In genomic region chr12:121632069-121632970, GRCh38 we compare ENCODE assay signal across 11 cellular contexts. TPM values are rescaled to one million over a fixed set of nuclear protein-coding genes. Genes with fewer than 3 reads are reported as not detected.
DNase-seq lines count a peak whose midpoint lies in the region; ATAC-seq, FAIRE-seq and TF ChIP-seq lines count a peak whose summit lies in the region.
"Had no signal": no experiment of that assay in that cellular context is flagged by ENCODE, and none has a peak within 500 bp of the region (broad histone marks: within the 10 kb centered on the region; RNA-seq: fewer than 3 reads in every experiment).

No MANE protein-coding gene starts in this region.

- TF ChIP-seq CTCF in endothelial cell of umbilical vein (IDR thresholded peaks at IDR 0.05; ENCODE audit: extremely low read depth in 1 of 2, insufficient read depth in 1 of 2, low read depth in 1 of 2, low read length in 2 of 2): no peak
- no peak for TF ChIP-seq CTCF in osteocyte (IDR thresholded peaks at IDR 0.05)
- no peak for TF ChIP-seq CTCF in heart right ventricle (IDR thresholded peaks at IDR 0.05)

- H3K4me3 Mint-ChIP-seq in CD4-positive, alpha-beta memory T cell: peak overlapping the region in 7 of 8 donors; percentile 33 to 97 (median 76)
- no peak overlapping the region for H3K4me3 Mint-ChIP-seq in osteocyte (ENCODE audit: unreplicated experiment)

- H3K9me1 ChIP-seq in endothelial cell of umbilical vein (replicated peaks; ENCODE audit: control insufficient read depth, extremely low read depth, insufficient read depth, low read length): no peaks in the 10 kb centered on the region

- peak overlapping the region; percentile 37 for H3K27ac ChIP-seq in CD4-positive, alpha-beta memory T cell (ENCODE audit: low read depth, low read length)
- H3K27ac ChIP-seq in endothelial cell of umbilical vein (ENCODE audit: insufficient read depth, low read depth, low read length): no peak overlapping the region
- peak overlapping the region in 2 of 10 donors; percentile 4 to 11 for H3K27ac ChIP-seq in heart right ventricle

- no peak overlapping the region for H3K4me2 ChIP-seq in endothelial cell of umbilical vein (ENCODE audit: insufficient read depth, low read length)

- POLR2A ChIA-PET in CD4-positive, alpha-beta memory T cell (lab: Charles Lee; ENCODE audit: partially characterized antibody): interaction anchor here (1.2 to 9.6 kb wide), 7 partner anchors 9 to 162 kb away, joined by 3 to 305 read pairs (median 5); partner anchors contain the start of genes KDM2B and MORN3
- POLR2A ChIA-PET in endothelial cell of umbilical vein (lab: Charles Lee): interaction anchor here (0.6 kb wide), 1 partner anchor 39 kb away, joined by 3 read pairs; no protein-coding TSS in a partner anchor

- no peaks in the 10 kb centered on the region for H3K9me3 ChIP-seq in CD4-positive, alpha-beta memory T cell (ENCODE audit: control insufficient read depth in 1 of 2, low read length in 2 of 2)
- H3K9me3 ChIP-seq in NT2/D1 (ENCODE audit: insufficient read depth, low read length) (no peaks in the 10 kb centered on the region), endothelial cell of umbilical vein (replicated peaks; ENCODE audit: control insufficient read depth, insufficient read depth, low read length) (no peaks in the 10 kb centered on the region), heart right ventricle (no peaks in the 10 kb centered on the region)

- no peak for TF ChIP-seq POLR2A in endothelial cell of umbilical vein (IDR thresholded peaks at IDR 0.05; ENCODE audit: low read depth, low read length)

- H3K36me3 ChIP-seq in CD4-positive, alpha-beta memory T cell (ENCODE audit: insufficient read depth, low read length): peaks cover 10% of the 10 kb centered on the region
- H3K36me3 ChIP-seq in NT2/D1 (ENCODE audit: insufficient read depth, insufficient read length, low read length) (peaks cover 45% of the 10 kb centered on the region), endothelial cell of umbilical vein (ENCODE audit: control insufficient read depth in 2 of 2, extremely low read depth in 1 of 2, insufficient read depth in 2 of 2, low read length in 2 of 2) (no peaks in the 10 kb centered on the region), heart right ventricle (peaks cover 0 to 7% (median 0%) of the 10 kb centered on the region in 9 donors)

- peak overlapping the region; percentile 54 to 100 (median 86) for H3K27ac Mint-ChIP-seq in CD4-positive, alpha-beta memory T cell
- H3K27ac Mint-ChIP-seq in osteocyte (ENCODE audit: unreplicated experiment): peak overlapping the region; percentile 56

- dilution Hi-C loops in endothelial cell of umbilical vein (cut with MboI; ENCODE audit: extremely low pct_ligation_motif_present, low sequenced_read_pairs): no loop called here

- 69 to 72% methylated on average over 11 of the region's 11 CpGs for WGBS in heart right ventricle, 2 donors

- H3K9ac ChIP-seq in NT2/D1 (ENCODE audit: insufficient read length, low read depth) (peak overlapping the region; percentile 77), endothelial cell of umbilical vein (replicated peaks; ENCODE audit: extremely low read depth, insufficient read depth, low read length) (no peak overlapping the region)

- no peak for FAIRE-seq in endothelial cell of umbilical vein (lab: Jason Lieb, UNC)

- no peak overlapping the region for H3K4me3 ChIP-seq in CD4-positive, alpha-beta memory T cell (ENCODE audit: low read length in 2 of 2)
- no peak overlapping the region for H3K4me3 ChIP-seq in NT2/D1 (ENCODE audit: insufficient read length, low read depth)
- H3K4me3 ChIP-seq in endothelial cell of umbilical vein (replicated peaks in 1 of 3; ENCODE audit: insufficient read depth in 1 of 3, low read depth in 1 of 3, low read length in 3 of 3): no peak overlapping the region
- H3K4me3 ChIP-seq in heart right ventricle: no peak overlapping the region

- peaks cover 85% of the 10 kb centered on the region for H3K4me1 ChIP-seq in CD4-positive, alpha-beta memory T cell (ENCODE audit: insufficient read depth, low read length)
- peaks cover 20% of the 10 kb centered on the region for H3K4me1 ChIP-seq in NT2/D1 (ENCODE audit: insufficient read depth, insufficient read length)
- H3K4me1 ChIP-seq in endothelial cell of umbilical vein (ENCODE audit: control insufficient read depth, extremely low read depth, insufficient read depth, low read length): peaks cover 43% of the 10 kb centered on the region
- peaks cover 3 to 72% (median 43%) of the 10 kb centered on the region in 9 donors for H3K4me1 ChIP-seq in heart right ventricle

- H3K9me3 Mint-ChIP-seq in CD4-positive, alpha-beta memory T cell: no peaks in the 10 kb centered on the region
- H3K9me3 Mint-ChIP-seq in osteocyte (ENCODE audit: unreplicated experiment): no peaks in the 10 kb centered on the region

- H3K4me1 Mint-ChIP-seq in CD4-positive, alpha-beta memory T cell: peaks cover 48 to 88% (median 67%) of the 10 kb centered on the region in 4 donors
- H3K4me1 Mint-ChIP-seq in osteocyte (ENCODE audit: unreplicated experiment): peaks cover 29% of the 10 kb centered on the region

- peaks cover 10 to 54% of the 10 kb centered on the region in 2 donors for H3K36me3 Mint-ChIP-seq in CD4-positive, alpha-beta memory T cell
- H3K36me3 Mint-ChIP-seq in osteocyte (ENCODE audit: unreplicated experiment): no peaks in the 10 kb centered on the region

- H3K27me3 Mint-ChIP-seq in CD4-positive, alpha-beta memory T cell: peaks cover 0 to under 1% of the 10 kb centered on the region in 2 donors
- no peaks in the 10 kb centered on the region for H3K27me3 Mint-ChIP-seq in osteocyte (ENCODE audit: unreplicated experiment)

- intact Hi-C loops in CD4-positive, alpha-beta memory T cell (cut with micrococcal nuclease): no loop called here
- intact Hi-C loops in endothelial cell of umbilical vein (cut with micrococcal nuclease): no loop called here
- intact Hi-C loops in heart right ventricle (cut with DNase I): no loop called here

- DNase-seq in CD4-positive, alpha-beta memory T cell: no peak
- DNase-seq in NT2/D1 (ENCODE audit: low read depth, low spot score) (no peak), endothelial cell of umbilical vein (ENCODE audit: low read depth, low spot score) (peak; percentile 38), osteocyte (ENCODE audit: extremely low spot score, unreplicated experiment) (no peak), AG08395 (ENCODE audit: low spot score) (no peak), heart right ventricle (no peak)
- DNase-seq: activated CD4-positive, alpha-beta T cell treated with anti-CD3 and anti-CD28 coated beads for 48 hours; central memory CD4-positive, alpha-beta T cell; hippocampal formation had no signal

- H2AFZ ChIP-seq in endothelial cell of umbilical vein (ENCODE audit: low read depth, low read length): no peak overlapping the region

- no TSS peak for BruUV-seq in endothelial cell of umbilical vein (replicated peaks; lab: Mats Ljungman, UMichigan)

- ATAC-seq in GM19397 (IDR thresholded peaks at IDR 0.05; ENCODE audit: unreplicated experiment) (no peak), heart right ventricle (no peak), esophagus mucosa (no peak)

- CTCF ChIA-PET in CD4-positive, alpha-beta memory T cell (lab: Charles Lee; ENCODE audit: partially characterized antibody): interaction anchor here (9.5 kb wide), 1 partner anchor 38 kb away, joined by 169 read pairs; the partner anchor contains the start of gene MORN3
- CTCF ChIA-PET in endothelial cell of umbilical vein (lab: Charles Lee): interaction anchor here (0.9 to 1.8 kb wide), 3 partner anchors 36 to 80 kb away, joined by 3 to 5 read pairs (median 4); no protein-coding TSS in a partner anchor

- no peaks in the 10 kb centered on the region for H3K27me3 ChIP-seq in CD4-positive, alpha-beta memory T cell (ENCODE audit: insufficient read depth, low read length)
- no peaks in the 10 kb centered on the region for H3K27me3 ChIP-seq in NT2/D1 (ENCODE audit: insufficient read depth, insufficient read length)
- H3K27me3 ChIP-seq in endothelial cell of umbilical vein (ENCODE audit: control insufficient read depth in 2 of 2, insufficient read depth in 2 of 2, low read length in 2 of 2): no peaks in the 10 kb centered on the region
- no peaks in the 10 kb centered on the region for H3K27me3 ChIP-seq in heart right ventricle

- peaks cover 54% of the 10 kb centered on the region for H3K79me2 ChIP-seq in endothelial cell of umbilical vein (ENCODE audit: control insufficient read depth, insufficient read depth, low read length)

- no peaks in the 10 kb centered on the region for H4K20me1 ChIP-seq in endothelial cell of umbilical vein (replicated peaks; ENCODE audit: control insufficient read depth, extremely low read depth, insufficient read depth, low read length)

RNA-seq across cellular contexts. Expression of gene ORAI1, which starts 6.0 kb away (rescaled TPM):
- total RNA-seq in CD4-positive, alpha-beta memory T cell: 10 to 100 TPM; 48.8 to 51.7 TPM
- polyA plus RNA-seq in CD4-positive, alpha-beta memory T cell: 100 to 1,000 TPM; 186 to 235 TPM
- 29.0 and 30.5 TPM in 2 replicates for total RNA-seq in endothelial cell of umbilical vein
- 65.4 and 104 TPM in 2 replicates for polyA plus RNA-seq in endothelial cell of umbilical vein
- polyA plus RNA-seq in endothelial cell of umbilical vein (2011; cell fraction: cytosol; rRNA removed): 35.9 and 44.2 TPM in 2 replicates
- polyA plus RNA-seq in endothelial cell of umbilical vein (2011; cell fraction: nucleus; rRNA removed): 10.6 and 10.9 TPM in 2 replicates
- 25.6 and 35.9 TPM in 2 replicates for polyA plus RNA-seq in endothelial cell of umbilical vein (2012)
- polyA minus RNA-seq in endothelial cell of umbilical vein: 25.9 and 38.2 TPM in 2 replicates
- polyA minus RNA-seq in endothelial cell of umbilical vein (2011; cell fraction: cytosol; rRNA and poly(A)+ RNA removed): 54.7 TPM
- 7.0 and 12.5 TPM in 2 replicates for polyA minus RNA-seq in endothelial cell of umbilical vein (2011; cell fraction: nucleus; rRNA and poly(A)+ RNA removed)
- 9.1 and 11.1 TPM in 2 replicates for total RNA-seq in osteocyte
- total RNA-seq in heart right ventricle: 10 to 100 TPM in 3 of 10 donors, 1 to 10 TPM in 7; 6.0 to 14.1 (median 8.8) TPM
- polyA plus RNA-seq in heart right ventricle: 10 to 100 TPM in 1 of 2 donors, 1 to 10 TPM in 1; 1.8 to 18.1 TPM
- 7.3 TPM for total RNA-seq in esophagus mucosa

RNA-seq across cellular contexts. Expression of gene MORN3, which starts 37.1 kb away (rescaled TPM):
- 10 to 100 TPM; 14.1 to 17.3 TPM for total RNA-seq in CD4-positive, alpha-beta memory T cell
- polyA plus RNA-seq in CD4-positive, alpha-beta memory T cell: 1 to 10 TPM; 6.3 to 6.7 TPM
- total RNA-seq in endothelial cell of umbilical vein: 0.62 and 0.73 TPM in 2 replicates
- polyA plus RNA-seq in endothelial cell of umbilical vein: 0.30 and 0.66 TPM in 2 replicates
- polyA plus RNA-seq in endothelial cell of umbilical vein (2011; cell fraction: cytosol; rRNA removed): 0.49 and 0.69 TPM in 2 replicates
- polyA plus RNA-seq in endothelial cell of umbilical vein (2011; cell fraction: nucleus; rRNA removed): 0.35 and 0.41 TPM in 2 replicates
- 0.54 and 0.55 TPM in 2 replicates for polyA plus RNA-seq in endothelial cell of umbilical vein (2012)
- polyA minus RNA-seq in endothelial cell of umbilical vein: 0.17 and 0.68 TPM in 2 replicates
- not detected for polyA minus RNA-seq in endothelial cell of umbilical vein (2011; cell fraction: cytosol; rRNA and poly(A)+ RNA removed)
- 0.19 TPM in 1 of 2 replicates, not detected in the other for polyA minus RNA-seq in endothelial cell of umbilical vein (2011; cell fraction: nucleus; rRNA and poly(A)+ RNA removed)
- total RNA-seq in osteocyte: 0.11 and 0.29 TPM in 2 replicates
- under 1 TPM in 5 of 10 donors, not detected in 5; 0.17 to 0.28 (median 0.18) TPM for total RNA-seq in heart right ventricle
- under 1 TPM; 0.15 to 0.19 TPM for polyA plus RNA-seq in heart right ventricle
- total RNA-seq in esophagus mucosa: 0.08 TPM

RNA-seq across cellular contexts. Expression of gene KDM2B, which starts 51.5 kb away (rescaled TPM):
- 100 to 1,000 TPM in 1 of 2 experiments, 10 to 100 TPM in 1; 98.7 to 101 TPM for total RNA-seq in CD4-positive, alpha-beta memory T cell
- 10 to 100 TPM in 1 of 2 donors, 1 to 10 TPM in 1; 7.7 to 20.6 TPM for polyA plus RNA-seq in CD4-positive, alpha-beta memory T cell
- total RNA-seq in endothelial cell of umbilical vein: 34.3 and 37.3 TPM in 2 replicates
- 26.8 and 31.5 TPM in 2 replicates for polyA plus RNA-seq in endothelial cell of umbilical vein
- polyA plus RNA-seq in endothelial cell of umbilical vein (2011; cell fraction: cytosol; rRNA removed): 17.6 and 17.9 TPM in 2 replicates
- 54.2 and 60.1 TPM in 2 replicates for polyA plus RNA-seq in endothelial cell of umbilical vein (2011; cell fraction: nucleus; rRNA removed)
- polyA plus RNA-seq in endothelial cell of umbilical vein (2012): 26.1 and 28.2 TPM in 2 replicates
- polyA minus RNA-seq in endothelial cell of umbilical vein: 42.0 and 54.5 TPM in 2 replicates
- 11.4 TPM for polyA minus RNA-seq in endothelial cell of umbilical vein (2011; cell fraction: cytosol; rRNA and poly(A)+ RNA removed)
- polyA minus RNA-seq in endothelial cell of umbilical vein (2011; cell fraction: nucleus; rRNA and poly(A)+ RNA removed): 23.8 and 26.3 TPM in 2 replicates
- total RNA-seq in osteocyte: 30.8 and 31.9 TPM in 2 replicates
- 10 to 100 TPM in 9 of 10 donors, 1 to 10 TPM in 1; 10.0 to 18.4 (median 14.6) TPM for total RNA-seq in heart right ventricle
- polyA plus RNA-seq in heart right ventricle: 1 to 10 TPM; 4.8 to 9.7 TPM
- total RNA-seq in esophagus mucosa: 20.0 TPM
